Comparison of ENCODE assay signal across 25 cellular contexts in genomic region chr7:130950054-130950453, GRCh38.
DNase-seq lines count a peak whose midpoint lies in the region; ATAC-seq, FAIRE-seq and TF ChIP-seq lines count a peak whose summit lies in the region.
"Had no signal": no experiment of that assay in that cellular context is flagged by ENCODE, and none has a peak within 500 bp of the region (broad histone marks: within the 10 kb centered on the region; RNA-seq: fewer than 3 reads in every experiment).

No MANE protein-coding gene starts in this region.

- POLR2A ChIA-PET in CD4-positive, alpha-beta memory T cell (lab: Charles Lee; ENCODE audit: partially characterized antibody) = interaction anchor here (1.0 to 8.9 kb wide), 3 partner anchors 8 to 21 kb away, joined by 3 to 176 read pairs (median 66); no protein-coding TSS in a partner anchor

- no peaks in the 10 kb centered on the region for H3K9me3 Mint-ChIP-seq in CD4-positive, alpha-beta memory T cell
- no peaks in the 10 kb centered on the region for H3K9me3 Mint-ChIP-seq in activated T-helper 2 cell treated with anti-CD3 and anti-CD28 coated beads, Interferon-gamma antibody, Interleukin-2, Interleukin-4, amounts not matched to agents 10 μg/mL and 5 μg/mL and 100 μg/mL, durations not matched to agents 14 hours and 24 hours and 36 hours
- H3K9me3 Mint-ChIP-seq: H9 had no signal

- H3K4me1 Mint-ChIP-seq in CD4-positive, alpha-beta memory T cell = peaks cover 34 to 59% (median 57%) of the 10 kb centered on the region in 4 donors
- H3K4me1 Mint-ChIP-seq in activated T-helper 2 cell treated with anti-CD3 and anti-CD28 coated beads, Interferon-gamma antibody, Interleukin-2, Interleukin-4, amounts not matched to agents 10 μg/mL and 5 μg/mL and 100 μg/mL, durations not matched to agents 14 hours and 24 hours and 36 hours (ENCODE audit: low read depth) = peaks cover 54% of the 10 kb centered on the region

- CTCF ChIA-PET in CD4-positive, alpha-beta memory T cell (lab: Charles Lee; ENCODE audit: partially characterized antibody) = interaction anchor here (9.1 kb wide), 1 partner anchor 8 kb away, joined by 100 read pairs; no protein-coding TSS in a partner anchor

- ATAC-seq in GM19397 (IDR thresholded peaks at IDR 0.05; ENCODE audit: unreplicated experiment) = no peak

- H3K27ac Mint-ChIP-seq in CD4-positive, alpha-beta memory T cell = no peak overlapping the region
- H3K27ac Mint-ChIP-seq in activated T-helper 2 cell treated with anti-CD3 and anti-CD28 coated beads, Interferon-gamma antibody, Interleukin-2, Interleukin-4, amounts not matched to agents 10 μg/mL and 5 μg/mL and 100 μg/mL, durations not matched to agents 14 hours and 24 hours and 36 hours = no peak overlapping the region
- H3K27ac Mint-ChIP-seq: H9 had no signal

- H3K4me3 ChIP-seq in CD4-positive, alpha-beta memory T cell (ENCODE audit: low read length in 2 of 2) = no peak overlapping the region
- H3K4me3 ChIP-seq in Karpas-422 (ENCODE audit: low read length) (no peak overlapping the region), uterus (no peak overlapping the region)
- H3K4me3 ChIP-seq in effector memory CD4-positive, alpha-beta T cell (ENCODE audit: insufficient read depth, low read depth, low read length, poor library complexity, severe bottlenecking) = no peak overlapping the region
- H3K4me3 ChIP-seq: GM23248 had no signal

- H3K27ac ChIP-seq in CD4-positive, alpha-beta memory T cell (ENCODE audit: low read depth, low read length) = peak overlapping the region; percentile 76
- H3K27ac ChIP-seq in Karpas-422 (ENCODE audit: low read length) (peak overlapping the region; percentile 5; the same call in 1 of the 2 replicates), uterus (peak overlapping the region; percentile 12 to 55)
- H3K27ac ChIP-seq in effector memory CD4-positive, alpha-beta T cell (ENCODE audit: insufficient read depth, low read length, poor library complexity, severe bottlenecking) = peak overlapping the region; percentile 81
- H3K27ac ChIP-seq: GM23248, HL-60, RWPE1 had no signal

- no peak for FAIRE-seq in RCC 7860 (lab: Jason Lieb, UNC)
- FAIRE-seq: D721Med had no signal

- H3K4me2 ChIP-seq in Karpas-422 (ENCODE audit: low read depth, low read length, poor library complexity, severe bottlenecking) = no peak overlapping the region
- H3K4me2 ChIP-seq: SK-N-SH had no signal

- H3K9me2 ChIP-seq in Karpas-422 (replicated peaks; ENCODE audit: insufficient read depth, low read length) = no peaks in the 10 kb centered on the region
- H3K9me2 ChIP-seq: SK-N-SH had no signal

- peaks cover 16 to 46% of the 10 kb centered on the region in 2 donors for H3K36me3 Mint-ChIP-seq in CD4-positive, alpha-beta memory T cell
- peaks cover 58% of the 10 kb centered on the region for H3K36me3 Mint-ChIP-seq in activated T-helper 2 cell treated with anti-CD3 and anti-CD28 coated beads, Interferon-gamma antibody, Interleukin-2, Interleukin-4, amounts not matched to agents 10 μg/mL and 5 μg/mL and 100 μg/mL, durations not matched to agents 14 hours and 24 hours and 36 hours (ENCODE audit: low read depth)

- no peak overlapping the region for H2AFZ ChIP-seq in Karpas-422 (ENCODE audit: low read length)
- H2AFZ ChIP-seq: GM23248 had no signal

- intact Hi-C loops in CD4-positive, alpha-beta memory T cell (cut with micrococcal nuclease) = loop anchor here (5.0 kb wide), 1 partner anchor 37 kb away; no protein-coding TSS in a partner anchor
- intact Hi-C loops in uterus (cut with DNase I; ENCODE audit: low total_unique reads) = no loop called here
- intact Hi-C loops in activated T-helper 2 cell treated with anti-CD3 and anti-CD28 coated beads, Interferon-gamma antibody, Interleukin-2, Interleukin-4, amounts not matched to agents 10 μg/mL and 5 μg/mL and 100 μg/mL, durations not matched to agents 14 hours and 24 hours and 36 hours (cut with micrococcal nuclease) = no loop called here

- H3K9ac ChIP-seq in Karpas-422 (ENCODE audit: low read length) = no peak overlapping the region
- H3K9ac ChIP-seq: GM23248, SK-N-SH had no signal

- no peak for DNase-seq in CD4-positive, alpha-beta memory T cell
- DNase-seq in Karpas-422 (no peak), uterus (no peak), RCC 7860 (ENCODE audit: low spot score) (no peak)
- no peak for DNase-seq in effector memory CD4-positive, alpha-beta T cell
- no peak for DNase-seq in activated T-helper 2 cell treated with anti-CD3 and anti-CD28 coated beads, Interferon-gamma antibody, Interleukin-2, Interleukin-4, amounts not matched to agents 10 μg/mL and 5 μg/mL and 100 μg/mL, durations not matched to agents 14 hours and 24 hours and 36 hours (ENCODE audit: low spot score)
- DNase-seq: ACHN, C1 segment of cervical spinal cord, GM23248, H9, KG1, NCI-H1092 treated with DMSO at 0.1 percent for 48 hours, NCI-H146, NCI-H2029, NCI-H2171, NCI-H345, NCI-H524, NCI-H82, OCI-M1, SHP77 treated with DMSO at 0.1 percent for 48 hours, SK-N-SH had no signal

- no peaks in the 10 kb centered on the region for H4K20me1 ChIP-seq in Karpas-422 (ENCODE audit: insufficient read depth, low read depth, low read length)

- no peak for TF ChIP-seq POLR2A in uterus (IDR thresholded peaks at IDR 0.05)

- H3K79me2 ChIP-seq in Karpas-422 (ENCODE audit: low read length) = peaks cover 98% of the 10 kb centered on the region

- H3K9me3 ChIP-seq in CD4-positive, alpha-beta memory T cell (ENCODE audit: control insufficient read depth in 1 of 2, low read length in 2 of 2) = no peaks in the 10 kb centered on the region
- no peaks in the 10 kb centered on the region for H3K9me3 ChIP-seq in Karpas-422 (ENCODE audit: low read length)
- H3K9me3 ChIP-seq in effector memory CD4-positive, alpha-beta T cell (ENCODE audit: control insufficient read depth, low read length) = no peaks in the 10 kb centered on the region
- H3K9me3 ChIP-seq in uterus = no peaks in the 10 kb centered on the region
- H3K9me3 ChIP-seq: SK-N-SH had no signal

- H3K36me3 ChIP-seq in CD4-positive, alpha-beta memory T cell (ENCODE audit: insufficient read depth, low read length) = no peaks in the 10 kb centered on the region
- H3K36me3 ChIP-seq in Karpas-422 (ENCODE audit: insufficient read depth, low read length) = peaks cover 59% of the 10 kb centered on the region
- H3K36me3 ChIP-seq in effector memory CD4-positive, alpha-beta T cell (ENCODE audit: control insufficient read depth, insufficient read depth, low read length) = no peaks in the 10 kb centered on the region
- H3K36me3 ChIP-seq in uterus = no peaks in the 10 kb centered on the region

- peaks cover 96% of the 10 kb centered on the region for H3K4me1 ChIP-seq in CD4-positive, alpha-beta memory T cell (ENCODE audit: insufficient read depth, low read length)
- H3K4me1 ChIP-seq in Karpas-422 (ENCODE audit: low read length) = peaks cover 84% of the 10 kb centered on the region
- H3K4me1 ChIP-seq in effector memory CD4-positive, alpha-beta T cell (ENCODE audit: control insufficient read depth, insufficient read depth, low read length, poor library complexity, severe bottlenecking) = peaks cover 78% of the 10 kb centered on the region
- peaks cover 0 to 6% of the 10 kb centered on the region in 2 donors for H3K4me1 ChIP-seq in uterus

- H3K27me3 Mint-ChIP-seq in CD4-positive, alpha-beta memory T cell = no peaks in the 10 kb centered on the region
- no peaks in the 10 kb centered on the region for H3K27me3 Mint-ChIP-seq in activated T-helper 2 cell treated with anti-CD3 and anti-CD28 coated beads, Interferon-gamma antibody, Interleukin-2, Interleukin-4, amounts not matched to agents 10 μg/mL and 5 μg/mL and 100 μg/mL, durations not matched to agents 14 hours and 24 hours and 36 hours (ENCODE audit: low read depth)

- no peak overlapping the region for H3K4me3 Mint-ChIP-seq in CD4-positive, alpha-beta memory T cell
- H3K4me3 Mint-ChIP-seq in activated T-helper 2 cell treated with anti-CD3 and anti-CD28 coated beads, Interferon-gamma antibody, Interleukin-2, Interleukin-4, amounts not matched to agents 10 μg/mL and 5 μg/mL and 100 μg/mL, durations not matched to agents 14 hours and 24 hours and 36 hours (ENCODE audit: low read depth) = no peak overlapping the region
- H3K4me3 Mint-ChIP-seq: H9 had no signal

- TF ChIP-seq CTCF in uterus (IDR thresholded peaks at IDR 0.05) = no peak

- no peaks in the 10 kb centered on the region for H3K27me3 ChIP-seq in CD4-positive, alpha-beta memory T cell (ENCODE audit: insufficient read depth, low read length)
- H3K27me3 ChIP-seq in Karpas-422 (ENCODE audit: low read length) = no peaks in the 10 kb centered on the region
- H3K27me3 ChIP-seq in effector memory CD4-positive, alpha-beta T cell (replicated peaks; ENCODE audit: control insufficient read depth, insufficient read depth, low read length, poor library complexity, severe bottlenecking) = no peaks in the 10 kb centered on the region
- H3K27me3 ChIP-seq in uterus = no peaks in the 10 kb centered on the region

Comparison
In these comparisons a context has a peak if more than half of its experiments do, and no peak if none do; other contexts are left out.
1. H3K27ac ChIP-seq: peak in every context shown above with its lines; median percentile 81 in effector memory CD4-positive, alpha-beta T cell; 76 in CD4-positive, alpha-beta memory T cell; 34 in uterus; 5 in Karpas-422.